In the genomic region with DNA sequence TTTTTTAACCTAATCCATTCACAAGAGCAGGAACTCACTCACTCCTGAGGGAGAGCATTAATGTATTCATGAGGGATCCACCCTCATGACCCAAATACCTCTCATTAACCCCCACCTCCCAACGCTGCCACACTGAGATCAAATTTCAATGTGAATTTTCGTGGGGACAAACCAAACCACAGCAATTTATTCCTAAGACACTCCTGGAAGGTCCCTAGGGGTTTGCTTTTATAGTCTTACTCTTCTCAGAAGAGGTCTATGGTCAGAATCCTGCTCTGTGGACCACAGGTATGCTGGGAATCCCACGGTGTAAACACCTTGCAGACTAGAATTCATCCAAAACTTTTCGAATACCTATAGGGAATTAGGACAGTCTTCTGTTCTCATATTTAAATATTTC, we compare ENCODE assay signal across 1 cellular context.
TF ChIP-seq lines count a peak whose summit lies in the region.

No MANE protein-coding gene starts in this region.

TF ChIP-seq in GM23338, 12 proteins besides CTCF, POLR2A, EP300 and RAD21 (continued from another document):
- TF ChIP-seq, protein P1, sequence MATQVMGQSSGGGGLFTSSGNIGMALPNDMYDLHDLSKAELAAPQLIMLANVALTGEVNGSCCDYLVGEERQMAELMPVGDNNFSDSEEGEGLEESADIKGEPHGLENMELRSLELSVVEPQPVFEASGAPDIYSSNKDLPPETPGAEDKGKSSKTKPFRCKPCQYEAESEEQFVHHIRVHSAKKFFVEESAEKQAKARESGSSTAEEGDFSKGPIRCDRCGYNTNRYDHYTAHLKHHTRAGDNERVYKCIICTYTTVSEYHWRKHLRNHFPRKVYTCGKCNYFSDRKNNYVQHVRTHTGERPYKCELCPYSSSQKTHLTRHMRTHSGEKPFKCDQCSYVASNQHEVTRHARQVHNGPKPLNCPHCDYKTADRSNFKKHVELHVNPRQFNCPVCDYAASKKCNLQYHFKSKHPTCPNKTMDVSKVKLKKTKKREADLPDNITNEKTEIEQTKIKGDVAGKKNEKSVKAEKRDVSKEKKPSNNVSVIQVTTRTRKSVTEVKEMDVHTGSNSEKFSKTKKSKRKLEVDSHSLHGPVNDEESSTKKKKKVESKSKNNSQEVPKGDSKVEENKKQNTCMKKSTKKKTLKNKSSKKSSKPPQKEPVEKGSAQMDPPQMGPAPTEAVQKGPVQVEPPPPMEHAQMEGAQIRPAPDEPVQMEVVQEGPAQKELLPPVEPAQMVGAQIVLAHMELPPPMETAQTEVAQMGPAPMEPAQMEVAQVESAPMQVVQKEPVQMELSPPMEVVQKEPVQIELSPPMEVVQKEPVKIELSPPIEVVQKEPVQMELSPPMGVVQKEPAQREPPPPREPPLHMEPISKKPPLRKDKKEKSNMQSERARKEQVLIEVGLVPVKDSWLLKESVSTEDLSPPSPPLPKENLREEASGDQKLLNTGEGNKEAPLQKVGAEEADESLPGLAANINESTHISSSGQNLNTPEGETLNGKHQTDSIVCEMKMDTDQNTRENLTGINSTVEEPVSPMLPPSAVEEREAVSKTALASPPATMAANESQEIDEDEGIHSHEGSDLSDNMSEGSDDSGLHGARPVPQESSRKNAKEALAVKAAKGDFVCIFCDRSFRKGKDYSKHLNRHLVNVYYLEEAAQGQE (IDR thresholded peaks at IDR 0.05; ENCODE audit: unreplicated experiment), result no peak
- no peak for TF ChIP-seq CREB1 (CRISPR knock-in tag; IDR thresholded peaks at IDR 0.05; ENCODE audit: low read depth)
- TF ChIP-seq STAT1 (IDR thresholded peaks at IDR 0.05; ENCODE audit: unreplicated experiment), result no peak
- TF ChIP-seq ZNF462 (CRISPR knock-in tag; IDR thresholded peaks at IDR 0.05), result no peak
- no peak for TF ChIP-seq ZNF331 (CRISPR knock-in tag; IDR thresholded peaks at IDR 0.05; ENCODE audit: low read depth)
